Comparison of ENCODE assay signal across 1 cellular context in genomic region chr10:114719311-114719710, GRCh38.
TF ChIP-seq lines count a peak whose summit lies in the region.

No MANE protein-coding gene starts in this region.

TF ChIP-seq in IMR-90, 13 proteins besides CTCF, POLR2A, EP300 and RAD21 (continued from another document):
- TF ChIP-seq BHLHE40 (IDR thresholded peaks at IDR 0.05; ENCODE audit: low read depth, low read length) (no peak), MXI1 (IDR thresholded peaks at IDR 0.05; ENCODE audit: borderline replicate concordance, low read depth, low read length) (no peak), CEBPB (IDR thresholded peaks at IDR 0.05; ENCODE audit: low read depth, low read length) (no peak), MAFK (IDR thresholded peaks at IDR 0.05; ENCODE audit: low read depth, low read length) (no peak), FOS (IDR thresholded peaks at IDR 0.05; ENCODE audit: low read depth, low read length) (no peak), SMC3 (IDR thresholded peaks at IDR 0.05; ENCODE audit: low read depth, low read length) (no peak)
